9 cellular contexts compared by ENCODE assay signal in the genomic region with DNA sequence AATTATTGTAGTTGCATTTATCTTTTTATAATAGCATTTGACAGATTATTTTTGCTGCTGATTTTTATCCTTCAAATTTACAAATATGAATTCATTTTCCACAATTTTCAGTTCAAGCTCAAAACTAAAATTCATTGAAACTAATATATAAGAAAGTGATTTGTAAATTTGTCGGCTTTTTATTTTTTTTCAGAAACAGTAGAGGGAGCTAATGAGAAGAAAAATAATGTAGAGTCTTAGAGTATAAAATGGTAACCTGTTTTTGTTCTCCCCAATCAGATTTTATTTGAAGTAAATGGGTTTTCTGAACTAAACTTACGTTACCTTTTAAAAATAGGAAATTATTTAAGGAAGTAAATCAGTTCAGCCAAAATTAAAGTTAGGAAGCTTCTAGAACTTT. TPM values are rescaled to one million over a fixed set of nuclear protein-coding genes. Genes with fewer than 3 reads are reported as not detected.
DNase-seq lines count a peak whose midpoint lies in the region; ATAC-seq, FAIRE-seq and TF ChIP-seq lines count a peak whose summit lies in the region.
"Had no signal": no experiment of that assay in that cellular context is flagged by ENCODE, and none has a peak within 500 bp of the region (broad histone marks: within the 10 kb centered on the region; RNA-seq: fewer than 3 reads in every experiment).

No MANE protein-coding gene starts in this region.

- H3K4me1 ChIP-seq in A549, result no peaks in the 10 kb centered on the region

- no peak for FAIRE-seq in A549 (lab: Jason Lieb, UNC)
- peak; percentile 80 for FAIRE-seq in RCC 7860 (lab: Jason Lieb, UNC)

- ATAC-seq in A549 (no peak), GM21390 (IDR thresholded peaks at IDR 0.05; ENCODE audit: unreplicated experiment) (no peak)

- no peak for TF ChIP-seq EP300 in A549 (IDR thresholded peaks at IDR 0.05)

- DNase-seq in A549 (ENCODE audit: low read depth in 1 of 2, low spot score in 1 of 2) (peak in 1 of 2 experiments; percentile 12), ELR (ENCODE audit: low read depth) (peak; percentile 38), RCC 7860 (ENCODE audit: low spot score) (no peak), globus pallidus (ENCODE audit: low spot score) (peak; percentile 10), mucosa of gallbladder (ENCODE audit: low spot score) (no peak), GDM1 (lab: John Stamatoyannopoulos, UW) (no peak), NCI-H446 (lab: John Stamatoyannopoulos, UW) (no peak)
- DNase-seq: activated CD4-positive, alpha-beta T cell treated with anti-CD3 and anti-CD28 coated beads, Interleukin-2, amount 50 U/mL, for 4 hours had no signal

- no peaks in the 10 kb centered on the region for H3K9me3 ChIP-seq in A549

- no peak overlapping the region for H3K4me3 ChIP-seq in A549

- no peak for TF ChIP-seq POLR2A in A549 (IDR thresholded peaks at IDR 0.05; ENCODE audit: low read length)

- POLR2A ChIA-PET in A549 (lab: Yijun Ruan, JAX), result no interaction called here

- H3K27ac ChIP-seq in A549, result no peak overlapping the region

- TF ChIP-seq CTCF in A549 (IDR thresholded peaks at IDR 0.05), result peak; percentile 36; the same call in 2 of the 3 replicates

- WGBS in A549 (ENCODE audit: missing lambda C conversion rate), result 52% methylated on average over 2 of the region's 2 CpGs

- CTCF ChIA-PET in A549 (lab: Yijun Ruan, JAX), result interaction anchor here (0.6 to 2.6 kb wide), 2 partner anchors 28 to 1234 kb away, joined by 3 to 8 read pairs; no protein-coding TSS in a partner anchor

- no peak overlapping the region for H3K4me2 ChIP-seq in A549

- 0 out of 5 replicates have a peak, but pooled peaks of 1 of the 2 experiments have one; percentile 13 for TF ChIP-seq RAD21 in A549 (conservative IDR thresholded peaks at IDR 0.05 in 1 of 2, IDR thresholded peaks at IDR 0.05 in 1 of 2)

TF ChIP-seq in A549, 52 proteins besides CTCF, POLR2A, EP300 and RAD21:
- TF ChIP-seq EHF (CRISPR knock-in tag; IDR thresholded peaks at IDR 0.05) (no peak), ZNF302 (CRISPR knock-in tag; IDR thresholded peaks at IDR 0.05) (no peak), CEBPB (IDR thresholded peaks at IDR 0.05) (no peak), NPAS2 (CRISPR knock-in tag; IDR thresholded peaks at IDR 0.05; ENCODE audit: borderline replicate concordance) (no peak), JUN (IDR thresholded peaks at IDR 0.05) (no peak)
- TF ChIP-seq, protein P1, sequence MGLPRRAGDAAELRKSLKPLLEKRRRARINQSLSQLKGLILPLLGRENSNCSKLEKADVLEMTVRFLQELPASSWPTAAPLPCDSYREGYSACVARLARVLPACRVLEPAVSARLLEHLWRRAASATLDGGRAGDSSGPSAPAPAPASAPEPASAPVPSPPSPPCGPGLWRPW (IDR thresholded peaks at IDR 0.05), result no peak

RNA-seq across cellular contexts. Expression of gene PRRC1, which starts 19.2 kb away (rescaled TPM):
- polyA plus RNA-seq in A549 (2011; rRNA removed), result 80.4 and 82.2 TPM in 2 replicates
- 21.0 and 24.8 TPM in 2 replicates for polyA plus RNA-seq in A549 (2012; cell fraction: cytosol; rRNA removed)
- 14.6 and 25.9 TPM in 2 replicates for polyA plus RNA-seq in A549 (2012; cell fraction: nucleus; rRNA removed)
- 38.8 to 45.0 TPM (median 40.7 TPM) in 3 replicates for polyA plus RNA-seq in A549 (2017; fragmentation: RNase III; extraction: RNeasy Plus Mini Kit Qiagen cat#74134 plus additional on column Dnase treatment)
- polyA minus RNA-seq in A549 (2011; rRNA and poly(A)+ RNA removed), result 95.6 and 103 TPM in 2 replicates
- total RNA-seq in mucosa of gallbladder, result 59.8 TPM

Comparison
In these comparisons a context has a peak if more than half of its experiments do, and no peak if none do; other contexts are left out.
1. DNase-seq: peak in ELR (single experiment) and globus pallidus (single experiment); none in RCC 7860 (single experiment), mucosa of gallbladder (single experiment), GDM1 (single experiment) and NCI-H446 (0 of 2).